ENCODE assay signal across 8 cellular contexts in the genomic region with DNA sequence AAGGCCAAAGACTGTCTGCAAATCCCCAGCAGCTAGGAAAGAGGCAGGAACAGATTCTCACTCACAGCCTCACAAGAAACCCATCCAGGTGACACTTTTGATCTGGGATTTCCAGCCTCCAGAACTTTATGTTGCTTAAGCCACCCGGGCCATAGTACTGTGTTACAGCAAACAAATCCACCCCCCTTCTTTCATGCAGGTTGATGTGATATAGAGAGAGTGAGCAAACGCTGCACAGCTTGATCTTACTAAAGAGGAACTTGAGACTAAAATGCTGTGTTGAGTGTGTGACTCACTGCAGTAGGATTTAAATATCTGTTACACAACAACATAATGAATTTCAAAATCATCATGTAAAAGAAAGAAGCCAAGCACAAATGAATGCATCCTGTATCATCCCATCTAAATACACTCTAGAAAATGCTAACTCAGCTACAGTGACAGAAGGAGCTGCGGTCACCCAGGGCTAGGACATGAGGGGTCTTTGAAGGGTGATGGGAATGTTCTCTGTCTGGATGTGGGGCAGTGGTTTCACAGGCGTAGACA. TPM values are rescaled to one million over a fixed set of nuclear protein-coding genes. Genes with fewer than 3 reads are reported as not detected.
DNase-seq lines count a peak whose midpoint lies in the region; ATAC-seq and TF ChIP-seq lines count a peak whose summit lies in the region.

No MANE protein-coding gene starts in this region.

- H3K4me3 ChIP-seq in AG04449 (ENCODE audit: low read depth, low read length), result no peak overlapping the region
- no peak overlapping the region for H3K4me3 ChIP-seq in cardiac fibroblast (replicated peaks in 1 of 2; ENCODE audit: low read depth in 2 of 2, low read length in 2 of 2)

- peak; percentile 38 for ATAC-seq in GM18909 (IDR thresholded peaks at IDR 0.05; ENCODE audit: poor library complexity, unreplicated experiment)

- CTCF ChIA-PET in AG04449 (lab: Yijun Ruan, JAX), result no interaction called here

- POLR2A ChIA-PET in AG04449 (lab: Yijun Ruan, JAX), result no interaction called here

- TF ChIP-seq CTCF in AG04449 (IDR thresholded peaks at IDR 0.05; ENCODE audit: insufficient read depth, low read length, missing control alignments) (no peak), cardiac fibroblast (IDR thresholded peaks at IDR 0.05; ENCODE audit: low read depth, low read length) (no peak)

- peak; percentile 83 for DNase-seq in AG04449 (ENCODE audit: low read depth, low spot score)
- DNase-seq in MV-4-11 (lab: John Stamatoyannopoulos, UW), result peak; percentile 99
- peak; percentile 85 to 91 for DNase-seq in cardiac fibroblast (ENCODE audit: low read depth in 2 of 2)
- peak; percentile 20 for DNase-seq in occipital lobe (lab: John Stamatoyannopoulos, UW)
- no peak for DNase-seq in activated gamma-delta T cell (lab: John Stamatoyannopoulos, UW)
- DNase-seq in SHP77 treated with DMSO at 0.1 percent for 48 hours (lab: John Stamatoyannopoulos, UW), result no peak
- DNase-seq in 8988T, result no peak

RNA-seq across cellular contexts. Expression of a gene that starts 32.2 kb away (rescaled TPM):
- total RNA-seq in occipital lobe, result 45.2 TPM

Comparison
In these comparisons a context has a peak if more than half of its experiments do, and no peak if none do; other contexts are left out.
1. DNase-seq: peak in AG04449 (single experiment), MV-4-11 (single experiment), cardiac fibroblast (2 of 2) and occipital lobe (single experiment); none in activated gamma-delta T cell (single experiment), SHP77 treated with DMSO at 0.1 percent for 48 hours (single experiment) and 8988T (single experiment).